ENCODE assay signal across 1 cellular context in the genomic region with DNA sequence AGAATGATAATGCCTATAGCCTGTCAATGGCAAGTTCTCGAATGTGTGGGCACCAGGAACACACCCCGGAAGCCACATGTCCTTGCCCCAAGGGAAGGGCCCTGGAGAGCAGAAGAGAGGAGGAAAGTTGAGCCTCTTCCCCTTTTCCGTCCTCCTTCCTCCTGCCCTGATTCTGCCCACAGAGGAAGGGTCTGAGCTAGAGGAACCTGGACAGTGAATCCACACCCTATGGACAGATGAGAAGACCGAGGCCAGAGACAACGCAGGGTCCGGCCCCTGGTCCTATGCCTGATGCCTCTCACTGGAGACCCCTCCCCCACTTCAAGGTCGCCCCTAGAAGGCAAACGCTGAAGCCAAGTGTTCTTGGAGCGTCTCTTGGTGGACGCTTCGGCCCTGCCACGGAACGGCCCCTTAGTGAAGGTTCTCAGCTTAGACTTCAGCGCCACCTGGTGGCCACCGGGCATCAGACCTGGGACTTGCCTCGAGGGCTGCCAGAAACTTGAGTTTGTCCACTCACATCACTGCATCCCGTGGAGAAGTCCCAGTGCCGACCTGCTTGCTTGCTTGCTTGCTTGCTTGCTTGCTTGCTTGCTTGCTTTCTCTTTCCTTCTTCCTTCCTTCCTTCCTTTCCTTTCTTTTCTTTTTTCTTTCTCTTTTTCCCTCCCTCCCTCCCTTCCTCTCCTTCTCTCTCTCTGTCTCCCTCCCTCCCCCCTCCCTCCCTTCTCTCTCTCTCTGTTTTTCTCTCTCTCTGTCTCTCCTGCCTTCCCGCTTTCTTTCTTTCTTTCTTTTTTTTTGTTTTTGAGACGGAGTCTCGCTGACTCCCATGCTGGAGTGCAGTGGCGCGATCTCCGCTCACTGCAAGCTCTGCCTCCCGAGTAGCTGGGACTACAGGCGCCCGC.
A peak's percentile ranks its signal among the peaks of the same experiment; 100 is the strongest.
TF ChIP-seq lines count a peak whose summit lies in the region.

No MANE protein-coding gene starts in this region.

TF ChIP-seq in GM12878, 131 proteins besides CTCF, POLR2A, EP300 and RAD21 (continued from another document and continues in another):
- TF ChIP-seq, protein P1, sequence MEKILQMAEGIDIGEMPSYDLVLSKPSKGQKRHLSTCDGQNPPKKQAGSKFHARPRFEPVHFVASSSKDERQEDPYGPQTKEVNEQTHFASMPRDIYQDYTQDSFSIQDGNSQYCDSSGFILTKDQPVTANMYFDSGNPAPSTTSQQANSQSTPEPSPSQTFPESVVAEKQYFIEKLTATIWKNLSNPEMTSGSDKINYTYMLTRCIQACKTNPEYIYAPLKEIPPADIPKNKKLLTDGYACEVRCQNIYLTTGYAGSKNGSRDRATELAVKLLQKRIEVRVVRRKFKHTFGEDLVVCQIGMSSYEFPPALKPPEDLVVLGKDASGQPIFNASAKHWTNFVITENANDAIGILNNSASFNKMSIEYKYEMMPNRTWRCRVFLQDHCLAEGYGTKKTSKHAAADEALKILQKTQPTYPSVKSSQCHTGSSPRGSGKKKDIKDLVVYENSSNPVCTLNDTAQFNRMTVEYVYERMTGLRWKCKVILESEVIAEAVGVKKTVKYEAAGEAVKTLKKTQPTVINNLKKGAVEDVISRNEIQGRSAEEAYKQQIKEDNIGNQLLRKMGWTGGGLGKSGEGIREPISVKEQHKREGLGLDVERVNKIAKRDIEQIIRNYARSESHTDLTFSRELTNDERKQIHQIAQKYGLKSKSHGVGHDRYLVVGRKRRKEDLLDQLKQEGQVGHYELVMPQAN (conservative IDR thresholded peaks at IDR 0.05) = no peak
- TF ChIP-seq ZSCAN29 (IDR thresholded peaks at IDR 0.05) (no peak), NR2C1 (IDR thresholded peaks at IDR 0.05) (no peak), WRNIP1 (IDR thresholded peaks at IDR 0.05; ENCODE audit: borderline replicate concordance, low read depth, low read length) (no peak), SMARCA5 (IDR thresholded peaks at IDR 0.05) (peak; percentile 92), LARP7 (IDR thresholded peaks at IDR 0.05) (peak; percentile 76; the same call in 1 of the 2 replicates), ZNF384 (IDR thresholded peaks at IDR 0.05; ENCODE audit: borderline replicate concordance, low read depth, low read length) (no peak), NFXL1 (IDR thresholded peaks at IDR 0.05; ENCODE audit: borderline replicate concordance) (no peak), CREM (IDR thresholded peaks at IDR 0.05; ENCODE audit: low read depth) (no peak), FOS (IDR thresholded peaks at IDR 0.05; ENCODE audit: borderline replicate concordance, extremely low read depth, insufficient read length) (no peak), NFYA (IDR thresholded peaks at IDR 0.05; ENCODE audit: borderline replicate concordance, low read depth, low read length) (no peak), YY1 (IDR thresholded peaks at IDR 0.05; ENCODE audit: low read depth, low read length) (peak; percentile 81), KDM1A (IDR thresholded peaks at IDR 0.05; ENCODE audit: borderline replicate concordance) (no peak), BHLHE40 (IDR thresholded peaks at IDR 0.05; ENCODE audit: borderline replicate concordance in 1 of 2, low read depth in 2 of 2, low read length in 1 of 2) (no peak), NR2F1 (conservative IDR thresholded peaks at IDR 0.05) (peak; percentile 68), BACH1 (IDR thresholded peaks at IDR 0.05; ENCODE audit: borderline replicate concordance) (peak; percentile 10; the same call in 1 of the 2 replicates), MYC (IDR thresholded peaks at IDR 0.05; ENCODE audit: insufficient read depth, insufficient read length, insufficient replicate concordance, low read length, severe bottlenecking) (no peak), ZBED1 (IDR thresholded peaks at IDR 0.05; ENCODE audit: borderline replicate concordance) (no peak), NRF1 (conservative IDR thresholded peaks at IDR 0.05; ENCODE audit: low read depth, low read length) (no peak), POU2F2 (IDR thresholded peaks at IDR 0.05; ENCODE audit: borderline replicate concordance, low read depth, low read length) (peak; percentile 49; the same call in 1 of the 3 replicates), MXI1 (IDR thresholded peaks at IDR 0.05; ENCODE audit: low read depth, low read length) (0 out of 2 replicates have a peak, but pooled peaks have one; percentile 45), EGR1 (IDR thresholded peaks at IDR 0.05; ENCODE audit: borderline replicate concordance in 1 of 2, low read depth in 2 of 2, low read length in 2 of 2) (no peak), GABPA (IDR thresholded peaks at IDR 0.05; ENCODE audit: low read depth) (no peak), JUNB (IDR thresholded peaks at IDR 0.05) (no peak), EED (IDR thresholded peaks at IDR 0.05; ENCODE audit: low read depth) (0 out of 2 replicates have a peak, but pooled peaks have one; percentile 66), RAD51 (IDR thresholded peaks at IDR 0.05) (no peak), MTA2 (IDR thresholded peaks at IDR 0.05; ENCODE audit: low read depth) (peak; percentile 47; the same call in 1 of the 2 replicates), CHD2 (IDR thresholded peaks at IDR 0.05; ENCODE audit: borderline replicate concordance, low read depth, low read length) (peak; percentile 60), BMI1 (IDR thresholded peaks at IDR 0.05; ENCODE audit: borderline replicate concordance) (no peak), SUZ12 (IDR thresholded peaks at IDR 0.05; ENCODE audit: unreplicated experiment) (no peak), POLR2AphosphoS5 (IDR thresholded peaks at IDR 0.05; ENCODE audit: low read length) (no peak), FOXK2 (IDR thresholded peaks at IDR 0.05) (no peak), ZNF274 (IDR thresholded peaks at IDR 0.05; ENCODE audit: insufficient read depth, insufficient read length) (no peak), ZNF207 (IDR thresholded peaks at IDR 0.05; ENCODE audit: borderline replicate concordance) (no peak), RELA (IDR thresholded peaks at IDR 0.05; ENCODE audit: borderline replicate concordance, partially characterized antibody) (no peak), BRCA1 (IDR thresholded peaks at IDR 0.05; ENCODE audit: low read depth, low read length) (no peak), NBN (IDR thresholded peaks at IDR 0.05) (peak; percentile 74), DPF2 (IDR thresholded peaks at IDR 0.05) (peak; percentile 43; the same call in 1 of the 2 replicates), IKZF1 (conservative IDR thresholded peaks at IDR 0.05) (peak; percentile 78)
- TF ChIP-seq, protein P2, sequence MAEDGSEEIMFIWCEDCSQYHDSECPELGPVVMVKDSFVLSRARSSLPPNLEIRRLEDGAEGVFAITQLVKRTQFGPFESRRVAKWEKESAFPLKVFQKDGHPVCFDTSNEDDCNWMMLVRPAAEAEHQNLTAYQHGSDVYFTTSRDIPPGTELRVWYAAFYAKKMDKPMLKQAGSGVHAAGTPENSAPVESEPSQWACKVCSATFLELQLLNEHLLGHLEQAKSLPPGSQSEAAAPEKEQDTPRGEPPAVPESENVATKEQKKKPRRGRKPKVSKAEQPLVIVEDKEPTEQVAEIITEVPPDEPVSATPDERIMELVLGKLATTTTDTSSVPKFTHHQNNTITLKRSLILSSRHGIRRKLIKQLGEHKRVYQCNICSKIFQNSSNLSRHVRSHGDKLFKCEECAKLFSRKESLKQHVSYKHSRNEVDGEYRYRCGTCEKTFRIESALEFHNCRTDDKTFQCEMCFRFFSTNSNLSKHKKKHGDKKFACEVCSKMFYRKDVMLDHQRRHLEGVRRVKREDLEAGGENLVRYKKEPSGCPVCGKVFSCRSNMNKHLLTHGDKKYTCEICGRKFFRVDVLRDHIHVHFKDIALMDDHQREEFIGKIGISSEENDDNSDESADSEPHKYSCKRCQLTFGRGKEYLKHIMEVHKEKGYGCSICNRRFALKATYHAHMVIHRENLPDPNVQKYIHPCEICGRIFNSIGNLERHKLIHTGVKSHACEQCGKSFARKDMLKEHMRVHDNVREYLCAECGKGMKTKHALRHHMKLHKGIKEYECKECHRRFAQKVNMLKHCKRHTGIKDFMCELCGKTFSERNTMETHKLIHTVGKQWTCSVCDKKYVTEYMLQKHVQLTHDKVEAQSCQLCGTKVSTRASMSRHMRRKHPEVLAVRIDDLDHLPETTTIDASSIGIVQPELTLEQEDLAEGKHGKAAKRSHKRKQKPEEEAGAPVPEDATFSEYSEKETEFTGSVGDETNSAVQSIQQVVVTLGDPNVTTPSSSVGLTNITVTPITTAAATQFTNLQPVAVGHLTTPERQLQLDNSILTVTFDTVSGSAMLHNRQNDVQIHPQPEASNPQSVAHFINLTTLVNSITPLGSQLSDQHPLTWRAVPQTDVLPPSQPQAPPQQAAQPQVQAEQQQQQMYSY (CRISPR knock-in tag; IDR thresholded peaks at IDR 0.05) = no peak
- TF ChIP-seq, protein P3, sequence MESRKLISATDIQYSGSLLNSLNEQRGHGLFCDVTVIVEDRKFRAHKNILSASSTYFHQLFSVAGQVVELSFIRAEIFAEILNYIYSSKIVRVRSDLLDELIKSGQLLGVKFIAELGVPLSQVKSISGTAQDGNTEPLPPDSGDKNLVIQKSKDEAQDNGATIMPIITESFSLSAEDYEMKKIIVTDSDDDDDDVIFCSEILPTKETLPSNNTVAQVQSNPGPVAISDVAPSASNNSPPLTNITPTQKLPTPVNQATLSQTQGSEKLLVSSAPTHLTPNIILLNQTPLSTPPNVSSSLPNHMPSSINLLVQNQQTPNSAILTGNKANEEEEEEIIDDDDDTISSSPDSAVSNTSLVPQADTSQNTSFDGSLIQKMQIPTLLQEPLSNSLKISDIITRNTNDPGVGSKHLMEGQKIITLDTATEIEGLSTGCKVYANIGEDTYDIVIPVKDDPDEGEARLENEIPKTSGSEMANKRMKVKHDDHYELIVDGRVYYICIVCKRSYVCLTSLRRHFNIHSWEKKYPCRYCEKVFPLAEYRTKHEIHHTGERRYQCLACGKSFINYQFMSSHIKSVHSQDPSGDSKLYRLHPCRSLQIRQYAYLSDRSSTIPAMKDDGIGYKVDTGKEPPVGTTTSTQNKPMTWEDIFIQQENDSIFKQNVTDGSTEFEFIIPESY (IDR thresholded peaks at IDR 0.05) = no peak
- TF ChIP-seq, protein P4, sequence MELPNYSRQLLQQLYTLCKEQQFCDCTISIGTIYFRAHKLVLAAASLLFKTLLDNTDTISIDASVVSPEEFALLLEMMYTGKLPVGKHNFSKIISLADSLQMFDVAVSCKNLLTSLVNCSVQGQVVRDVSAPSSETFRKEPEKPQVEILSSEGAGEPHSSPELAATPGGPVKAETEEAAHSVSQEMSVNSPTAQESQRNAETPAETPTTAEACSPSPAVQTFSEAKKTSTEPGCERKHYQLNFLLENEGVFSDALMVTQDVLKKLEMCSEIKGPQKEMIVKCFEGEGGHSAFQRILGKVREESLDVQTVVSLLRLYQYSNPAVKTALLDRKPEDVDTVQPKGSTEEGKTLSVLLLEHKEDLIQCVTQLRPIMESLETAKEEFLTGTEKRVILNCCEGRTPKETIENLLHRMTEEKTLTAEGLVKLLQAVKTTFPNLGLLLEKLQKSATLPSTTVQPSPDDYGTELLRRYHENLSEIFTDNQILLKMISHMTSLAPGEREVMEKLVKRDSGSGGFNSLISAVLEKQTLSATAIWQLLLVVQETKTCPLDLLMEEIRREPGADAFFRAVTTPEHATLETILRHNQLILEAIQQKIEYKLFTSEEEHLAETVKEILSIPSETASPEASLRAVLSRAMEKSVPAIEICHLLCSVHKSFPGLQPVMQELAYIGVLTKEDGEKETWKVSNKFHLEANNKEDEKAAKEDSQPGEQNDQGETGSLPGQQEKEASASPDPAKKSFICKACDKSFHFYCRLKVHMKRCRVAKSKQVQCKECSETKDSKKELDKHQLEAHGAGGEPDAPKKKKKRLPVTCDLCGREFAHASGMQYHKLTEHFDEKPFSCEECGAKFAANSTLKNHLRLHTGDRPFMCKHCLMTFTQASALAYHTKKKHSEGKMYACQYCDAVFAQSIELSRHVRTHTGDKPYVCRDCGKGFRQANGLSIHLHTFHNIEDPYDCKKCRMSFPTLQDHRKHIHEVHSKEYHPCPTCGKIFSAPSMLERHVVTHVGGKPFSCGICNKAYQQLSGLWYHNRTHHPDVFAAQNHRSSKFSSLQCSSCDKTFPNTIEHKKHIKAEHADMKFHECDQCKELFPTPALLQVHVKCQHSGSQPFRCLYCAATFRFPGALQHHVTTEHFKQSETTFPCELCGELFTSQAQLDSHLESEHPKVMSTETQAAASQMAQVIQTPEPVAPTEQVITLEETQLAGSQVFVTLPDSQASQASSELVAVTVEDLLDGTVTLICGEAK (IDR thresholded peaks at IDR 0.05; ENCODE audit: borderline replicate concordance) = no peak; the same call in 1 of the 2 replicates
- TF ChIP-seq, protein P5, sequence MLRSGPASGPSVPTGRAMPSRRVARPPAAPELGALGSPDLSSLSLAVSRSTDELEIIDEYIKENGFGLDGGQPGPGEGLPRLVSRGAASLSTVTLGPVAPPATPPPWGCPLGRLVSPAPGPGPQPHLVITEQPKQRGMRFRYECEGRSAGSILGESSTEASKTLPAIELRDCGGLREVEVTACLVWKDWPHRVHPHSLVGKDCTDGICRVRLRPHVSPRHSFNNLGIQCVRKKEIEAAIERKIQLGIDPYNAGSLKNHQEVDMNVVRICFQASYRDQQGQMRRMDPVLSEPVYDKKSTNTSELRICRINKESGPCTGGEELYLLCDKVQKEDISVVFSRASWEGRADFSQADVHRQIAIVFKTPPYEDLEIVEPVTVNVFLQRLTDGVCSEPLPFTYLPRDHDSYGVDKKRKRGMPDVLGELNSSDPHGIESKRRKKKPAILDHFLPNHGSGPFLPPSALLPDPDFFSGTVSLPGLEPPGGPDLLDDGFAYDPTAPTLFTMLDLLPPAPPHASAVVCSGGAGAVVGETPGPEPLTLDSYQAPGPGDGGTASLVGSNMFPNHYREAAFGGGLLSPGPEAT (IDR thresholded peaks at IDR 0.05; ENCODE audit: low read depth) = 0 out of 2 replicates have a peak, but pooled peaks have one; percentile 35
- TF ChIP-seq, protein P6, sequence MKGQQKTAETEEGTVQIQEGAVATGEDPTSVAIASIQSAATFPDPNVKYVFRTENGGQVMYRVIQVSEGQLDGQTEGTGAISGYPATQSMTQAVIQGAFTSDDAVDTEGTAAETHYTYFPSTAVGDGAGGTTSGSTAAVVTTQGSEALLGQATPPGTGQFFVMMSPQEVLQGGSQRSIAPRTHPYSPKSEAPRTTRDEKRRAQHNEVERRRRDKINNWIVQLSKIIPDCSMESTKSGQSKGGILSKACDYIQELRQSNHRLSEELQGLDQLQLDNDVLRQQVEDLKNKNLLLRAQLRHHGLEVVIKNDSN (IDR thresholded peaks at IDR 0.05; ENCODE audit: borderline replicate concordance, extremely low read length, insufficient read depth, low read depth, low read length) = no peak
- TF ChIP-seq, protein P7, sequence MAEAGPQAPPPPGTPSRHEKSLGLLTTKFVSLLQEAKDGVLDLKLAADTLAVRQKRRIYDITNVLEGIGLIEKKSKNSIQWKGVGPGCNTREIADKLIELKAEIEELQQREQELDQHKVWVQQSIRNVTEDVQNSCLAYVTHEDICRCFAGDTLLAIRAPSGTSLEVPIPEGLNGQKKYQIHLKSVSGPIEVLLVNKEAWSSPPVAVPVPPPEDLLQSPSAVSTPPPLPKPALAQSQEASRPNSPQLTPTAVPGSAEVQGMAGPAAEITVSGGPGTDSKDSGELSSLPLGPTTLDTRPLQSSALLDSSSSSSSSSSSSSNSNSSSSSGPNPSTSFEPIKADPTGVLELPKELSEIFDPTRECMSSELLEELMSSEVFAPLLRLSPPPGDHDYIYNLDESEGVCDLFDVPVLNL (IDR thresholded peaks at IDR 0.05; ENCODE audit: low read depth, low read length) = no peak
